8 cellular contexts compared by ENCODE assay signal in genomic region chr11:65112226-65112550, GRCh38. TPM values are rescaled to one million over a fixed set of nuclear protein-coding genes. Genes with fewer than 3 reads are reported as not detected.
DNase-seq lines count a peak whose midpoint lies in the region; ATAC-seq and TF ChIP-seq lines count a peak whose summit lies in the region.

No MANE protein-coding gene starts in this region.

- H2AK5ac ChIP-seq in trophoblast cell (ENCODE audit: low read length), result peak overlapping the region; percentile 15

- H3K4me3 ChIP-seq in Panc1 (ENCODE audit: low read depth in 2 of 2, low read length in 2 of 2) (peak overlapping the region; percentile 72 to 93), esophagus muscularis mucosa (peak overlapping the region; percentile 52 to 65 (median 58)), trophoblast cell (ENCODE audit: low read depth, low read length) (peak overlapping the region; percentile 76)

- no peak overlapping the region for H2BK12ac ChIP-seq in trophoblast cell (ENCODE audit: low read length)

- no peak overlapping the region for H4K12ac ChIP-seq in trophoblast cell (ENCODE audit: low read depth, low read length)

- H3K14ac ChIP-seq in trophoblast cell (ENCODE audit: low read length), result peak overlapping the region; percentile 46

- H2BK5ac ChIP-seq in trophoblast cell (ENCODE audit: low read depth, low read length, poor library complexity), result peak overlapping the region; percentile 37

- H3K9ac ChIP-seq in ES-I3 (ENCODE audit: low read depth, low read length) (peak overlapping the region; percentile 56), trophoblast cell (ENCODE audit: low read length) (peak overlapping the region; percentile 10)

- H3K27me3 ChIP-seq in Panc1 (ENCODE audit: control insufficient read depth, insufficient read depth, low read length) (no peaks in the 10 kb centered on the region), esophagus muscularis mucosa (no peaks in the 10 kb centered on the region), trophoblast cell (ENCODE audit: insufficient read depth, low read length) (no peaks in the 10 kb centered on the region)

- in situ Hi-C loops in Panc1 (cut with HindIII; ENCODE audit: low pct_unique_long_range_greater_than_20kb, low sequenced_read_pairs), result no loop called here

- peaks cover 16% of the 10 kb centered on the region for H3K79me2 ChIP-seq in trophoblast cell (ENCODE audit: control insufficient read depth, insufficient read depth, low read length, poor library complexity)

- BruUV-seq in Panc1 (replicated peaks; lab: Mats Ljungman, UMichigan), result TSS peak; percentile 66

- peaks cover 16% of the 10 kb centered on the region for H3K79me1 ChIP-seq in trophoblast cell (ENCODE audit: low read length)

- no peak overlapping the region for H2BK120ac ChIP-seq in trophoblast cell (ENCODE audit: insufficient read depth, low read length, poor library complexity)

- no peak for DNase-seq in Panc1 (ENCODE audit: low read depth, low spot score)
- no peak for DNase-seq in esophagus muscularis mucosa (ENCODE audit: extremely low spot score)
- no peak for DNase-seq in trophoblast cell
- no peak for DNase-seq in activated CD8-positive, alpha-beta memory T cell treated with anti-CD3 and anti-CD28 coated beads, Interleukin-2, amount 50 U/mL, for 48 hours
- no peak for DNase-seq in NK-92 (lab: John Stamatoyannopoulos, UW; ENCODE audit: unreplicated experiment)
- no peak for DNase-seq in COLO829 (ENCODE audit: low spot score)

- H3K27ac ChIP-seq in Panc1 (ENCODE audit: low read length) (peak overlapping the region; percentile 79), esophagus muscularis mucosa (replicated peaks in 1 of 4) (peak overlapping the region; percentile 77 to 87 (median 84)), trophoblast cell (ENCODE audit: low read depth, low read length) (peak overlapping the region; percentile 40)

- H4K91ac ChIP-seq in trophoblast cell (ENCODE audit: low read depth, low read length), result peak overlapping the region; percentile 36

- peak overlapping the region; percentile 69 for H4K8ac ChIP-seq in trophoblast cell (ENCODE audit: low read depth, low read length)

- ATAC-seq in Panc1 (peak; percentile 0; the same call in 1 of the 2 replicates), HG03097 (IDR thresholded peaks at IDR 0.05; ENCODE audit: low FRiP score, unreplicated experiment) (no peak)

- peak overlapping the region; percentile 74 for H3K4me2 ChIP-seq in trophoblast cell (ENCODE audit: low read length)

- no peak for TF ChIP-seq POLR2A in esophagus muscularis mucosa (IDR thresholded peaks at IDR 0.05; ENCODE audit: low read depth)

- no peaks in the 10 kb centered on the region for H3K9me3 ChIP-seq in ES-I3 (ENCODE audit: control insufficient read depth, insufficient read depth, low read length)
- no peaks in the 10 kb centered on the region for H3K9me3 ChIP-seq in Panc1 (ENCODE audit: control insufficient read depth, insufficient read depth, low read depth, low read length)
- H3K9me3 ChIP-seq in esophagus muscularis mucosa, result no peaks in the 10 kb centered on the region
- H3K9me3 ChIP-seq in trophoblast cell (ENCODE audit: insufficient read depth, low read depth, low read length), result no peaks in the 10 kb centered on the region

- H3K4me1 ChIP-seq in ES-I3 (ENCODE audit: insufficient read depth, low read length), result peaks cover 5% of the 10 kb centered on the region
- peaks cover 30% of the 10 kb centered on the region for H3K4me1 ChIP-seq in Panc1 (ENCODE audit: control insufficient read depth, insufficient read depth, low read length)
- H3K4me1 ChIP-seq in esophagus muscularis mucosa, result peaks cover 50 to 61% (median 54%) of the 10 kb centered on the region in 4 donors
- peaks cover 17 to 20% of the 10 kb centered on the region in 2 experiments for H3K4me1 ChIP-seq in trophoblast cell (ENCODE audit: control insufficient read depth in 1 of 2, insufficient read depth in 2 of 2, low read length in 2 of 2)

- no peak overlapping the region for H3K23ac ChIP-seq in trophoblast cell (ENCODE audit: low read length)

- POLR2A ChIA-PET in Panc1 (lab: Charles Lee), result no interaction called here

- TF ChIP-seq EP300 in esophagus muscularis mucosa (IDR thresholded peaks at IDR 0.05), result no peak

- H3K18ac ChIP-seq in trophoblast cell (ENCODE audit: low read length), result no peak overlapping the region

- 1% methylated on average over 8 of the region's 28 CpGs for WGBS in esophagus muscularis mucosa
- no CpG with 5 or more reads among the region's 28 CpGs for whole genome bisulfite sequencing in trophoblast cell (ENCODE audit: extremely low coverage, insufficient coverage, insufficient read length)

- TF ChIP-seq CTCF in Panc1 (IDR thresholded peaks at IDR 0.05) (no peak), esophagus muscularis mucosa (IDR thresholded peaks at IDR 0.05) (no peak)

- peak overlapping the region; percentile 51 for H2AFZ ChIP-seq in trophoblast cell (ENCODE audit: insufficient read depth, low read length, poor library complexity)

- H3K36me3 ChIP-seq in ES-I3 (ENCODE audit: insufficient read depth, low read length), result no peaks in the 10 kb centered on the region
- H3K36me3 ChIP-seq in Panc1 (ENCODE audit: control insufficient read depth, insufficient read depth, low read length), result no peaks in the 10 kb centered on the region
- peaks cover 20 to 50% (median 40%) of the 10 kb centered on the region in 4 donors for H3K36me3 ChIP-seq in esophagus muscularis mucosa
- H3K36me3 ChIP-seq in trophoblast cell (ENCODE audit: control insufficient read depth in 1 of 2, insufficient read depth in 2 of 2, low read length in 2 of 2), result peaks cover 41 to 48% of the 10 kb centered on the region in 2 experiments

- CTCF ChIA-PET in Panc1 (lab: Charles Lee), result interaction anchor here (0.6 to 1.5 kb wide), 7 partner anchors 10 to 294 kb away, joined by 3 to 5 read pairs (median 3); partner anchors contain the start of genes FAU and MRPL49

- peak overlapping the region; percentile 38 for H3K4ac ChIP-seq in trophoblast cell (ENCODE audit: low read depth, low read length)

- intact Hi-C loops in Panc1 (cut with micrococcal nuclease; ENCODE audit: unreplicated experiment) (loop anchor here (10.0 kb wide), 1 partner anchor 267 kb away; the partner anchor contains the start of gene CDC42BPG), esophagus muscularis mucosa (cut with DNase I) (loop anchor here (5.0 kb wide), 1 partner anchor 100 kb away; the partner anchor contains the start of gene ARL2)

RNA-seq across cellular contexts. Expression of gene TM7SF2, which starts 0.5 kb away (rescaled TPM):
- total RNA-seq in Panc1 (2021; ENCODE audit: unreplicated experiment) (85.4 TPM), esophagus muscularis mucosa (10 to 100 TPM in 3 of 4 donors, 1 to 10 TPM in 1; 8.8 to 17.2 (median 12.1) TPM)
- 140 TPM for polyA plus RNA-seq in Panc1 (2012; ENCODE audit: insufficient read length)
- polyA plus RNA-seq in trophoblast cell (2013), result 65.1 and 67.5 TPM in 2 replicates

RNA-seq across cellular contexts. Expression of gene ZNHIT2, which starts 5.3 kb away (rescaled TPM):
- total RNA-seq in Panc1 (2021; ENCODE audit: unreplicated experiment) (27.1 TPM), esophagus muscularis mucosa (10 to 100 TPM in 3 of 4 donors, 1 to 10 TPM in 1; 7.5 to 24.4 (median 18.0) TPM)
- 49.9 TPM for polyA plus RNA-seq in Panc1 (2012; ENCODE audit: insufficient read length)
- 5.8 and 5.9 TPM in 2 replicates for polyA plus RNA-seq in trophoblast cell (2013)

RNA-seq across cellular contexts. Expression of gene FAU, which starts 9.7 kb away (rescaled TPM):
- total RNA-seq in Panc1 (2021; ENCODE audit: unreplicated experiment), result 1,001 TPM
- 1,612 TPM for polyA plus RNA-seq in Panc1 (2012; ENCODE audit: insufficient read length)
- total RNA-seq in esophagus muscularis mucosa, result 1,000 to 10,000 TPM in 1 of 4 donors, 100 to 1,000 TPM in 3; 465 to 1,081 (median 716) TPM
- polyA plus RNA-seq in trophoblast cell (2013), result 1,352 and 1,391 TPM in 2 replicates

RNA-seq across cellular contexts. Expression of gene MRPL49, which starts 9.9 kb away (rescaled TPM):
- total RNA-seq in Panc1 (2021; ENCODE audit: unreplicated experiment), result 111 TPM
- 84.1 TPM for polyA plus RNA-seq in Panc1 (2012; ENCODE audit: insufficient read length)
- total RNA-seq in esophagus muscularis mucosa, result 100 to 1,000 TPM in 2 of 4 donors, 10 to 100 TPM in 2; 76.2 to 113 (median 91.5) TPM
- polyA plus RNA-seq in trophoblast cell (2013), result 40.1 and 43.1 TPM in 2 replicates

RNA-seq across cellular contexts. Expression of gene VPS51, which starts 16.2 kb away (rescaled TPM):
- total RNA-seq in Panc1 (2021; ENCODE audit: unreplicated experiment), result 101 TPM
- 210 TPM for polyA plus RNA-seq in Panc1 (2012; ENCODE audit: insufficient read length)
- total RNA-seq in esophagus muscularis mucosa, result 100 to 1,000 TPM; 185 to 414 (median 237) TPM
- 51.4 and 52.0 TPM in 2 replicates for polyA plus RNA-seq in trophoblast cell (2013)
